Comparison of ENCODE assay signal across 2 cellular contexts in the genomic region with DNA sequence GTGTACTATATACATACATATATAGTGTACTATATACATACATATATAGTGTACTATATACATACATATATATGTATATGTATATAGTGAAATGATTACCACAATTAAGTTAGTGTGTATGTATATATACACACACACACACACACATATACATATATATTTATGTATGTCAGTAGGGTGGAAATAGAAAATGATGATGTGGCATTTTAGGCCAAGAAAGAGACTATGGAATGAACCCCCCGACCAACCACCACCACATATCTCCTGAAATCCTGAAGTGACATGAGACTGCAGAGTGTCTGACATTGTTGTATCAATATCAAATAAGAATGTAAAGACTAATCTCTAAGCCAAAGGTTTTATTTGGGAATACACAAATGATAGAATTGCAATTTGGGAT.
TF ChIP-seq lines count a peak whose summit lies in the region.

No MANE protein-coding gene starts in this region.

TF ChIP-seq in A549, 52 proteins besides CTCF, POLR2A, EP300 and RAD21 (continued from another document):
- TF ChIP-seq TFCP2L1 (CRISPR knock-in tag; IDR thresholded peaks at IDR 0.05) (no peak), BCL3 (IDR thresholded peaks at IDR 0.05) (no peak), CEBPB (IDR thresholded peaks at IDR 0.05) (no peak), BHLHE40 (IDR thresholded peaks at IDR 0.05; ENCODE audit: low read depth, low read length) (no peak)

TF ChIP-seq in IMR-90, 13 proteins besides CTCF, POLR2A, EP300 and RAD21 (continued from another document):
- TF ChIP-seq MAZ (IDR thresholded peaks at IDR 0.05; ENCODE audit: borderline replicate concordance, low read depth, low read length) = no peak
